Comparison of ENCODE assay signal across 1 cellular context in the genomic region with DNA sequence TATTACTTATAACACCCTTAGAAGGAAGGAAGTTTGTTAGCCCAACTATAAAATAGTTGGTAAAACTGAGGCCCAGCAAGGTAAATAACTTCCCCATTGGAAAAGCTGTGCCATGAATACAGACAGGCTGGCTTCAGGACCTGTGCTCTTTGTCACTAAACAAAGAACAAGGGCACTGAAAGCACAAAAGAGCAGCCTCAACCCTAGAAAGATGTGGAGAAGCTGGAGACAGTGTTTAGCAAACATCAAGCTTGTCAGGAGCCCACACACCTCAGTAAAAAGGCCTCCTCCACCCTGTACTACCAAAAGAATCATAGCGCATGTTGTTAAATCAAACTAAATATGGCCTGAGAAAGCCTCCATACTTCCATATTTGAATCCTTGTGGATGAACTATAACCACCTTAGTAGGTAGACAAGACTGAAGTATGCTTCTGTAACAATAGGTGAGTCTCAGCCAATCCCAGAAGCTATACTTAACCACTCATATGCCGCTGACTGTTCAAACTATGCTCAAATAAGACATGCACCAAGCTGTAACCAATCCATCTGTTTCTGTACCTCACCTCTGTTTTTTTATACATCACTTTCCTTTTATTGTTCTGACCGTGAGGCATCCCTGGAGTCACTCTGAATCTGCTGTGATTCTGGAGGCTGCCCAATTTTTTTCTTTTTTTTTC.
TF ChIP-seq lines count a peak whose summit lies in the region.

No MANE protein-coding gene starts in this region.

TF ChIP-seq in GM23338, 12 proteins besides CTCF, POLR2A, EP300 and RAD21 (continued from another document):
- TF ChIP-seq, protein P1, sequence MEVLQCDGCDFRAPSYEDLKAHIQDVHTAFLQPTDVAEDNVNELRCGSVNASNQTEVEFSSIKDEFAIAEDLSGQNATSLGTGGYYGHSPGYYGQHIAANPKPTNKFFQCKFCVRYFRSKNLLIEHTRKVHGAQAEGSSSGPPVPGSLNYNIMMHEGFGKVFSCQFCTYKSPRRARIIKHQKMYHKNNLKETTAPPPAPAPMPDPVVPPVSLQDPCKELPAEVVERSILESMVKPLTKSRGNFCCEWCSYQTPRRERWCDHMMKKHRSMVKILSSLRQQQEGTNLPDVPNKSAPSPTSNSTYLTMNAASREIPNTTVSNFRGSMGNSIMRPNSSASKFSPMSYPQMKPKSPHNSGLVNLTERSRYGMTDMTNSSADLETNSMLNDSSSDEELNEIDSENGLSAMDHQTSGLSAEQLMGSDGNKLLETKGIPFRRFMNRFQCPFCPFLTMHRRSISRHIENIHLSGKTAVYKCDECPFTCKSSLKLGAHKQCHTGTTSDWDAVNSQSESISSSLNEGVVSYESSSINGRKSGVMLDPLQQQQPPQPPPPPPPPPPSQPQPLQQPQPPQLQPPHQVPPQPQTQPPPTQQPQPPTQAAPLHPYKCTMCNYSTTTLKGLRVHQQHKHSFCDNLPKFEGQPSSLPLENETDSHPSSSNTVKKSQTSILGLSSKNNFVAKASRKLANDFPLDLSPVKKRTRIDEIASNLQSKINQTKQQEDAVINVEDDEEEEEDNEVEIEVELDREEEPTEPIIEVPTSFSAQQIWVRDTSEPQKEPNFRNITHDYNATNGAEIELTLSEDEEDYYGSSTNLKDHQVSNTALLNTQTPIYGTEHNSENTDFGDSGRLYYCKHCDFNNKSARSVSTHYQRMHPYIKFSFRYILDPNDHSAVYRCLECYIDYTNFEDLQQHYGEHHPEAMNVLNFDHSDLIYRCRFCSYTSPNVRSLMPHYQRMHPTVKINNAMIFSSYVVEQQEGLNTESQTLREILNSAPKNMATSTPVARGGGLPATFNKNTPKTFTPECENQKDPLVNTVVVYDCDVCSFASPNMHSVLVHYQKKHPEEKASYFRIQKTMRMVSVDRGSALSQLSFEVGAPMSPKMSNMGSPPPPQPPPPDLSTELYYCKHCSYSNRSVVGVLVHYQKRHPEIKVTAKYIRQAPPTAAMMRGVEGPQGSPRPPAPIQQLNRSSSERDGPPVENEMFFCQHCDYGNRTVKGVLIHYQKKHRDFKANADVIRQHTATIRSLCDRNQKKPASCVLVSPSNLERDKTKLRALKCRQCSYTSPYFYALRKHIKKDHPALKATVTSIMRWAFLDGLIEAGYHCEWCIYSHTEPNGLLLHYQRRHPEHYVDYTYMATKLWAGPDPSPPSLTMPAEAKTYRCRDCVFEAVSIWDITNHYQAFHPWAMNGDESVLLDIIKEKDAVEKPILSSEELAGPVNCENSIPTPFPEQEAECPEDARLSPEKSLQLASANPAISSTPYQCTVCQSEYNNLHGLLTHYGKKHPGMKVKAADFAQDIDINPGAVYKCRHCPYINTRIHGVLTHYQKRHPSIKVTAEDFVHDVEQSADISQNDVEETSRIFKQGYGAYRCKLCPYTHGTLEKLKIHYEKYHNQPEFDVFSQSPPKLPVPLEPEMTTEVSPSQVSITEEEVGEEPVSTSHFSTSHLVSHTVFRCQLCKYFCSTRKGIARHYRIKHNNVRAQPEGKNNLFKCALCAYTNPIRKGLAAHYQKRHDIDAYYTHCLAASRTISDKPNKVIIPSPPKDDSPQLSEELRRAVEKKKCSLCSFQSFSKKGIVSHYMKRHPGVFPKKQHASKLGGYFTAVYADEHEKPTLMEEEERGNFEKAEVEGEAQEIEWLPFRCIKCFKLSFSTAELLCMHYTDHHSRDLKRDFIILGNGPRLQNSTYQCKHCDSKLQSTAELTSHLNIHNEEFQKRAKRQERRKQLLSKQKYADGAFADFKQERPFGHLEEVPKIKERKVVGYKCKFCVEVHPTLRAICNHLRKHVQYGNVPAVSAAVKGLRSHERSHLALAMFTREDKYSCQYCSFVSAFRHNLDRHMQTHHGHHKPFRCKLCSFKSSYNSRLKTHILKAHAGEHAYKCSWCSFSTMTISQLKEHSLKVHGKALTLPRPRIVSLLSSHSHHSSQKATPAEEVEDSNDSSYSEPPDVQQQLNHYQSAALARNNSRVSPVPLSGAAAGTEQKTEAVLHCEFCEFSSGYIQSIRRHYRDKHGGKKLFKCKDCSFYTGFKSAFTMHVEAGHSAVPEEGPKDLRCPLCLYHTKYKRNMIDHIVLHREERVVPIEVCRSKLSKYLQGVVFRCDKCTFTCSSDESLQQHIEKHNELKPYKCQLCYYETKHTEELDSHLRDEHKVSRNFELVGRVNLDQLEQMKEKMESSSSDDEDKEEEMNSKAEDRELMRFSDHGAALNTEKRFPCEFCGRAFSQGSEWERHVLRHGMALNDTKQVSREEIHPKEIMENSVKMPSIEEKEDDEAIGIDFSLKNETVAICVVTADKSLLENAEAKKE (CRISPR knock-in tag; IDR thresholded peaks at IDR 0.05), result no peak
- TF ChIP-seq, protein P2, sequence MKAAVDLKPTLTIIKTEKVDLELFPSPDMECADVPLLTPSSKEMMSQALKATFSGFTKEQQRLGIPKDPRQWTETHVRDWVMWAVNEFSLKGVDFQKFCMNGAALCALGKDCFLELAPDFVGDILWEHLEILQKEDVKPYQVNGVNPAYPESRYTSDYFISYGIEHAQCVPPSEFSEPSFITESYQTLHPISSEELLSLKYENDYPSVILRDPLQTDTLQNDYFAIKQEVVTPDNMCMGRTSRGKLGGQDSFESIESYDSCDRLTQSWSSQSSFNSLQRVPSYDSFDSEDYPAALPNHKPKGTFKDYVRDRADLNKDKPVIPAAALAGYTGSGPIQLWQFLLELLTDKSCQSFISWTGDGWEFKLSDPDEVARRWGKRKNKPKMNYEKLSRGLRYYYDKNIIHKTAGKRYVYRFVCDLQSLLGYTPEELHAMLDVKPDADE (IDR thresholded peaks at IDR 0.05), result no peak
TF ChIP-seq in GM23338: peak in this region for 1.
